ENCODE assay signal across 14 cellular contexts in the genomic region with DNA sequence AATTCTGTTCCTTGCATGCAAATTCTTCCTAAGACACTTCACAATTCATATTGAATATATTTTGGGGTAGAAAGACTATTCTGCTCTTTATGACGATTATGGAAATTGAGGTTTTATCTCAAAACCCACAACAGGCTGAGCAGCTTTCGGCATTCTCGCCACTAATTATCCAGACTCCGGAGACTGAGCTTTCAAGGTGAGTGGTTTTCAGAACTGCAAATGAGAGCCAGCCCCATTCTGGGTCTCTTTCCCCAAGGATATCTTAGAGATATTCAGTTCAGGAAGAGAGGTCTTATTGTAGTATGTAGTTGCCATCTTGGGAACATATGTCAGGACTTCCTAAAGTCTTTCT. TPM values are rescaled to one million over a fixed set of nuclear protein-coding genes. Genes with fewer than 3 reads are reported as not detected.
DNase-seq lines count a peak whose midpoint lies in the region; ATAC-seq, FAIRE-seq and TF ChIP-seq lines count a peak whose summit lies in the region.
"Had no signal": no experiment of that assay in that cellular context is flagged by ENCODE, and none has a peak within 500 bp of the region (broad histone marks: within the 10 kb centered on the region; RNA-seq: fewer than 3 reads in every experiment).

No MANE protein-coding gene starts in this region.

- H3K9me3 Mint-ChIP-seq in HFFc6: no peaks in the 10 kb centered on the region
- H3K9me3 Mint-ChIP-seq in astrocyte (ENCODE audit: unreplicated experiment): no peaks in the 10 kb centered on the region
- H3K9me3 Mint-ChIP-seq: activated T-cell treated with anti-CD3 and anti-CD28 coated beads, Interleukin-2, amount 50 U/mL, for 72 hours; mesothelial cell of epicardium had no signal

- H3K4me1 Mint-ChIP-seq in HFFc6 (ENCODE audit: low read depth) (peaks cover 74% of the 10 kb centered on the region), astrocyte (ENCODE audit: low read depth, unreplicated experiment) (peaks cover 13% of the 10 kb centered on the region)

- DNase-seq in HFFc6 (no peak), astrocyte (ENCODE audit: low read depth) (no peak), mesenchymal stem cell (no peak), globus pallidus (ENCODE audit: low spot score) (no peak), Kasumi-1 (lab: John Stamatoyannopoulos, UW) (no peak), left lobe of liver (ENCODE audit: low spot score) (no peak)
- DNase-seq: activated CD4-positive, alpha-beta T cell treated with anti-CD3 and anti-CD28 coated beads, Interleukin-2, amount 10 ng/mL, durations not matched to agents 24 days and 14 days; activated T-cell treated with anti-CD3 and anti-CD28 coated beads, Interleukin-2, amount 50 U/mL, for 72 hours; DMS153; NCI-H187 treated with DMSO at 0.1 percent for 48 hours had no signal

- H3K18ac ChIP-seq in mesenchymal stem cell (ENCODE audit: low read depth in 1 of 2, low read length in 2 of 2): no peak overlapping the region

- H3K79me1 ChIP-seq in mesenchymal stem cell (replicated peaks; ENCODE audit: low read length, poor library complexity, severe bottlenecking): no peaks in the 10 kb centered on the region

- H4K91ac ChIP-seq in mesenchymal stem cell (ENCODE audit: low read length): no peak overlapping the region

- no peak overlapping the region for H4K8ac ChIP-seq in mesenchymal stem cell (ENCODE audit: low read length)

- no peak overlapping the region for H2BK12ac ChIP-seq in mesenchymal stem cell (ENCODE audit: low read length in 2 of 2)

- H3K27me3 ChIP-seq in ACC112 (ENCODE audit: insufficient read depth, low read length): no peaks in the 10 kb centered on the region
- H3K27me3 ChIP-seq in astrocyte (ENCODE audit: insufficient read depth, low read length): no peaks in the 10 kb centered on the region
- no peaks in the 10 kb centered on the region for H3K27me3 ChIP-seq in mesenchymal stem cell (ENCODE audit: control insufficient read depth in 1 of 2, insufficient read depth in 1 of 2, low read length in 2 of 2)
- H3K27me3 ChIP-seq: suprapubic skin had no signal

- H3K4me2 ChIP-seq in astrocyte (ENCODE audit: low read length) (peak overlapping the region; percentile 60), mesenchymal stem cell (ENCODE audit: low read length, poor library complexity, severe bottlenecking) (no peak overlapping the region)

- H3K23ac ChIP-seq in mesenchymal stem cell (ENCODE audit: low read length in 2 of 2): no peak overlapping the region

- H2AFZ ChIP-seq in ACC112 (ENCODE audit: low read length, unreplicated experiment) (peak overlapping the region; percentile 42), astrocyte (ENCODE audit: low read depth, low read length) (no peak overlapping the region), mesenchymal stem cell (ENCODE audit: low read depth, low read length) (no peak overlapping the region)

- H2BK15ac ChIP-seq in mesenchymal stem cell (ENCODE audit: low read depth, poor library complexity, severe bottlenecking): no peak overlapping the region

- no peak overlapping the region for H2AK5ac ChIP-seq in mesenchymal stem cell (ENCODE audit: low read length, severe bottlenecking)

- no peak for ATAC-seq in left lobe of liver
- no peak for ATAC-seq in HG02571 (IDR thresholded peaks at IDR 0.05; ENCODE audit: unreplicated experiment)

- H3K36me3 Mint-ChIP-seq in HFFc6 (ENCODE audit: low read depth) (0 out of 2 replicates have a peak, but pooled peaks cover 4% of the 10 kb centered on the region), astrocyte (ENCODE audit: low read depth, unreplicated experiment) (no peaks in the 10 kb centered on the region)
- H3K36me3 Mint-ChIP-seq: mesothelial cell of epicardium had no signal

- WGBS in mesenchymal stem cell: 100% methylated on average over 4 of the region's 4 CpGs

- H3K4me3 Mint-ChIP-seq in HFFc6 (peak overlapping the region; percentile 76), astrocyte (ENCODE audit: unreplicated experiment) (no peak overlapping the region)
- H3K4me3 Mint-ChIP-seq: activated CD4-positive, alpha-beta T cell treated with anti-CD3 and anti-CD28 coated beads, Interleukin-2, amount 10 ng/mL, durations not matched to agents 24 days and 14 days; mesothelial cell of epicardium had no signal

- peak overlapping the region in 1 of 2 experiments; percentile 73 for H3K4ac ChIP-seq in mesenchymal stem cell (ENCODE audit: low read depth in 1 of 2, low read length in 2 of 2)

- no peak for TF ChIP-seq CTCF in HFFc6 (IDR thresholded peaks at IDR 0.05)
- no peak for TF ChIP-seq CTCF in astrocyte (IDR thresholded peaks at IDR 0.05; ENCODE audit: insufficient read depth, low read depth, low read length)

- H3K36me3 ChIP-seq in ACC112 (ENCODE audit: insufficient read depth, low read length) (no peaks in the 10 kb centered on the region), astrocyte (ENCODE audit: insufficient read depth, low read length) (no peaks in the 10 kb centered on the region), mesenchymal stem cell (ENCODE audit: control insufficient read depth in 1 of 2, insufficient read depth in 2 of 2, low read depth in 1 of 2, low read length in 2 of 2) (no peaks in the 10 kb centered on the region)
- H3K36me3 ChIP-seq: suprapubic skin had no signal

- H3K27ac ChIP-seq in ACC112 (ENCODE audit: low read depth, low read length) (peak overlapping the region; percentile 73), astrocyte (ENCODE audit: low read depth, low read length) (peak overlapping the region; percentile 53), mesenchymal stem cell (ENCODE audit: low read length, poor library complexity, severe bottlenecking) (peak overlapping the region; percentile 56)
- H3K27ac ChIP-seq: suprapubic skin had no signal

- H3K14ac ChIP-seq in mesenchymal stem cell (ENCODE audit: low read length in 2 of 2): no peak overlapping the region

- no peak for FAIRE-seq in astrocyte (lab: Jason Lieb, UNC)

- H3K79me2 ChIP-seq in ACC112 (ENCODE audit: control insufficient read depth, insufficient read depth, low read length, unreplicated experiment): no peaks in the 10 kb centered on the region
- H3K79me2 ChIP-seq in astrocyte (ENCODE audit: insufficient read depth, low read length): no peaks in the 10 kb centered on the region

- H3K4me1 ChIP-seq in ACC112 (ENCODE audit: control insufficient read depth, insufficient read depth, low read length, unreplicated experiment): peaks cover 40% of the 10 kb centered on the region
- peaks cover 15% of the 10 kb centered on the region for H3K4me1 ChIP-seq in astrocyte (ENCODE audit: insufficient read depth, low read length)
- H3K4me1 ChIP-seq in mesenchymal stem cell (ENCODE audit: control insufficient read depth, insufficient read depth, low read depth, low read length): peaks cover 2% of the 10 kb centered on the region

- H3K4me3 ChIP-seq in ACC112 (ENCODE audit: low read depth, low read length): no peak overlapping the region
- no peak overlapping the region for H3K4me3 ChIP-seq in astrocyte (ENCODE audit: insufficient read depth, low read depth, low read length)
- H3K4me3 ChIP-seq in mesenchymal stem cell (ENCODE audit: insufficient read depth in 1 of 2, low read depth in 1 of 2, low read length in 2 of 2): peak overlapping the region in 1 of 2 experiments; percentile 26
- H3K4me3 ChIP-seq: suprapubic skin had no signal

- H2BK120ac ChIP-seq in mesenchymal stem cell (ENCODE audit: low read depth, low read length): no peak overlapping the region

- H2BK5ac ChIP-seq in mesenchymal stem cell (ENCODE audit: low read depth, low read length, poor library complexity, severe bottlenecking): peak overlapping the region; percentile 8

- H3K9ac ChIP-seq in astrocyte (ENCODE audit: low read length): peak overlapping the region; percentile 5
- peak overlapping the region; percentile 55 for H3K9ac ChIP-seq in mesenchymal stem cell (ENCODE audit: low read length)

- no peaks in the 10 kb centered on the region for H4K20me1 ChIP-seq in astrocyte (ENCODE audit: insufficient read depth, low read length)

- no peaks in the 10 kb centered on the region for H3K9me3 ChIP-seq in astrocyte (ENCODE audit: insufficient read depth, low read depth, low read length)
- H3K9me3 ChIP-seq in mesenchymal stem cell (ENCODE audit: control insufficient read depth, low read length): no peaks in the 10 kb centered on the region
- H3K9me3 ChIP-seq: suprapubic skin had no signal

- H3K27me3 Mint-ChIP-seq in HFFc6 (ENCODE audit: insufficient read depth): no peaks in the 10 kb centered on the region
- no peaks in the 10 kb centered on the region for H3K27me3 Mint-ChIP-seq in astrocyte (ENCODE audit: low read depth, unreplicated experiment)

- H3K27ac Mint-ChIP-seq in HFFc6: peak overlapping the region; percentile 88
- peak overlapping the region; percentile 85 for H3K27ac Mint-ChIP-seq in astrocyte (ENCODE audit: unreplicated experiment)
- H3K27ac Mint-ChIP-seq: activated CD4-positive, alpha-beta T cell treated with anti-CD3 and anti-CD28 coated beads, Interleukin-2, amount 10 ng/mL, durations not matched to agents 24 days and 14 days had no signal

RNA-seq across cellular contexts. Expression of gene AKIRIN2, which starts 21.7 kb away (rescaled TPM):
- total RNA-seq in HFFc6 (2021; fragmentation: NEBNext Ultra II Directional; extraction: Animal tissue kit (Norgen Biotek cat#: 25700)): 10 to 100 TPM; 47.0 to 63.1 (median 55.8) TPM
- total RNA-seq in astrocyte: 65.4 and 66.8 TPM in 2 replicates
- 42.4 TPM for polyA plus RNA-seq in mesenchymal stem cell (2013, experiment 1 of 2)
- polyA plus RNA-seq in mesenchymal stem cell (2013, experiment 2 of 2): 43.1 TPM
- total RNA-seq in left lobe of liver: 16.6 TPM
